Comparison of ENCODE assay signal across 1 cellular context in genomic region chr1:235076504-235077162, GRCh38.
TF ChIP-seq lines count a peak whose summit lies in the region.

No MANE protein-coding gene starts in this region.

TF ChIP-seq in GM12878, 131 proteins besides CTCF, POLR2A, EP300 and RAD21 (continued from another document):
- TF ChIP-seq ZNF687 (IDR thresholded peaks at IDR 0.05) (peak; percentile 42; the same call in 1 of the 2 replicates), SMARCA5 (IDR thresholded peaks at IDR 0.05) (no peak), ZNF384 (IDR thresholded peaks at IDR 0.05; ENCODE audit: borderline replicate concordance, low read depth, low read length) (no peak), ZBTB4 (CRISPR knock-in tag; IDR thresholded peaks at IDR 0.05) (no peak), MLLT1 (IDR thresholded peaks at IDR 0.05) (peak; percentile 92), RUNX3 (IDR thresholded peaks at IDR 0.05; ENCODE audit: low read length) (no peak), POLR2AphosphoS5 (IDR thresholded peaks at IDR 0.05; ENCODE audit: low read length) (peak; percentile 54; the same call in 1 of the 2 replicates), ZNF622 (IDR thresholded peaks at IDR 0.05) (no peak), TARDBP (IDR thresholded peaks at IDR 0.05; ENCODE audit: borderline replicate concordance) (no peak), CHD1 (IDR thresholded peaks at IDR 0.05; ENCODE audit: low read depth, low read length) (no peak)
- TF ChIP-seq, protein P1, sequence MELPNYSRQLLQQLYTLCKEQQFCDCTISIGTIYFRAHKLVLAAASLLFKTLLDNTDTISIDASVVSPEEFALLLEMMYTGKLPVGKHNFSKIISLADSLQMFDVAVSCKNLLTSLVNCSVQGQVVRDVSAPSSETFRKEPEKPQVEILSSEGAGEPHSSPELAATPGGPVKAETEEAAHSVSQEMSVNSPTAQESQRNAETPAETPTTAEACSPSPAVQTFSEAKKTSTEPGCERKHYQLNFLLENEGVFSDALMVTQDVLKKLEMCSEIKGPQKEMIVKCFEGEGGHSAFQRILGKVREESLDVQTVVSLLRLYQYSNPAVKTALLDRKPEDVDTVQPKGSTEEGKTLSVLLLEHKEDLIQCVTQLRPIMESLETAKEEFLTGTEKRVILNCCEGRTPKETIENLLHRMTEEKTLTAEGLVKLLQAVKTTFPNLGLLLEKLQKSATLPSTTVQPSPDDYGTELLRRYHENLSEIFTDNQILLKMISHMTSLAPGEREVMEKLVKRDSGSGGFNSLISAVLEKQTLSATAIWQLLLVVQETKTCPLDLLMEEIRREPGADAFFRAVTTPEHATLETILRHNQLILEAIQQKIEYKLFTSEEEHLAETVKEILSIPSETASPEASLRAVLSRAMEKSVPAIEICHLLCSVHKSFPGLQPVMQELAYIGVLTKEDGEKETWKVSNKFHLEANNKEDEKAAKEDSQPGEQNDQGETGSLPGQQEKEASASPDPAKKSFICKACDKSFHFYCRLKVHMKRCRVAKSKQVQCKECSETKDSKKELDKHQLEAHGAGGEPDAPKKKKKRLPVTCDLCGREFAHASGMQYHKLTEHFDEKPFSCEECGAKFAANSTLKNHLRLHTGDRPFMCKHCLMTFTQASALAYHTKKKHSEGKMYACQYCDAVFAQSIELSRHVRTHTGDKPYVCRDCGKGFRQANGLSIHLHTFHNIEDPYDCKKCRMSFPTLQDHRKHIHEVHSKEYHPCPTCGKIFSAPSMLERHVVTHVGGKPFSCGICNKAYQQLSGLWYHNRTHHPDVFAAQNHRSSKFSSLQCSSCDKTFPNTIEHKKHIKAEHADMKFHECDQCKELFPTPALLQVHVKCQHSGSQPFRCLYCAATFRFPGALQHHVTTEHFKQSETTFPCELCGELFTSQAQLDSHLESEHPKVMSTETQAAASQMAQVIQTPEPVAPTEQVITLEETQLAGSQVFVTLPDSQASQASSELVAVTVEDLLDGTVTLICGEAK (IDR thresholded peaks at IDR 0.05; ENCODE audit: borderline replicate concordance), result peak; percentile 33; the same call in 1 of the 2 replicates
- TF ChIP-seq, protein P2, sequence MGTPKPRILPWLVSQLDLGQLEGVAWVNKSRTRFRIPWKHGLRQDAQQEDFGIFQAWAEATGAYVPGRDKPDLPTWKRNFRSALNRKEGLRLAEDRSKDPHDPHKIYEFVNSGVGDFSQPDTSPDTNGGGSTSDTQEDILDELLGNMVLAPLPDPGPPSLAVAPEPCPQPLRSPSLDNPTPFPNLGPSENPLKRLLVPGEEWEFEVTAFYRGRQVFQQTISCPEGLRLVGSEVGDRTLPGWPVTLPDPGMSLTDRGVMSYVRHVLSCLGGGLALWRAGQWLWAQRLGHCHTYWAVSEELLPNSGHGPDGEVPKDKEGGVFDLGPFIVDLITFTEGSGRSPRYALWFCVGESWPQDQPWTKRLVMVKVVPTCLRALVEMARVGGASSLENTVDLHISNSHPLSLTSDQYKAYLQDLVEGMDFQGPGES (IDR thresholded peaks at IDR 0.05), result no peak
